8 cellular contexts compared by ENCODE assay signal in genomic region chr16:56203052-56203451, GRCh38. TPM values are rescaled to one million over a fixed set of nuclear protein-coding genes. Genes with fewer than 3 reads are reported as not detected.
DNase-seq lines count a peak whose midpoint lies in the region; ATAC-seq, FAIRE-seq and TF ChIP-seq lines count a peak whose summit lies in the region.

No MANE protein-coding gene starts in this region.

- CTCF ChIA-PET in GM12878 (lab: Yijun Ruan, JAX) = interaction anchor here (0.7 to 3.9 kb wide), 9 partner anchors 14 to 262 kb away, joined by 3 to 34 read pairs (median 3); no protein-coding TSS in a partner anchor

- no peaks in the 10 kb centered on the region for H4K20me1 ChIP-seq in GM12878 (ENCODE audit: control insufficient read depth, insufficient read depth)

- no peak for DNase-seq in AG09309 (ENCODE audit: low read depth)
- peak; percentile 35 for DNase-seq in SIG-M5 (lab: John Stamatoyannopoulos, UW)
- DNase-seq in GM12878 (ENCODE audit: low read depth, low spot score) = no peak
- peak in 1 of 10 donors; percentile 32 for DNase-seq in naive thymus-derived CD8-positive, alpha-beta T cell
- no peak for DNase-seq in GF-D8 (lab: John Stamatoyannopoulos, UW)

- no peak overlapping the region for H2AFZ ChIP-seq in GM12878 (ENCODE audit: control insufficient read depth, low read depth, low read length)

- 0% methylated on average over 1 of the region's 1 CpG for WGBS in GM12878 (ENCODE audit: insufficient coverage, insufficient replicate concordance, low lambda C conversion rate, missing lambda C conversion rate)

- no peak overlapping the region for H3K27ac Mint-ChIP-seq in naive thymus-derived CD8-positive, alpha-beta T cell

- H3K36me3 Mint-ChIP-seq in naive thymus-derived CD8-positive, alpha-beta T cell = no peaks in the 10 kb centered on the region

- H3K9ac ChIP-seq in GM12878 (ENCODE audit: control insufficient read depth, insufficient read depth, low read length) = no peak overlapping the region

- peak; percentile 53 for TF ChIP-seq RAD21 in GM12878 (IDR thresholded peaks at IDR 0.05; ENCODE audit: insufficient read depth, low read depth, low read length)

- no TSS peak for BruUV-seq in GM12878 (replicated peaks; lab: Mats Ljungman, UMichigan)

- no peaks in the 10 kb centered on the region for H3K9me3 Mint-ChIP-seq in naive thymus-derived CD8-positive, alpha-beta T cell

- SMC1A ChIA-PET in GM12878 (lab: Charles Lee; ENCODE audit: uncharacterized antibody, unreplicated experiment) = interaction anchor here (0.6 to 2.1 kb wide), 5 partner anchors 79 to 332 kb away, joined by 3 to 8 read pairs (median 3); no protein-coding TSS in a partner anchor

- no peaks in the 10 kb centered on the region for H3K27me3 ChIP-seq in GM12878 (replicated peaks in 1 of 2; ENCODE audit: control insufficient read depth in 2 of 2, insufficient read depth in 2 of 2, low read length in 1 of 2)

- in situ Hi-C loops in GM12878 (cut with MboI) = loop anchor here (5.0 kb wide), 1 partner anchor 256 kb away; no protein-coding TSS in a partner anchor

- peak; percentile 65 for ATAC-seq in GM18511 (IDR thresholded peaks at IDR 0.05; ENCODE audit: unreplicated experiment)
- peak; percentile 56 for ATAC-seq in HG03025 (IDR thresholded peaks at IDR 0.05; ENCODE audit: low FRiP score, unreplicated experiment)
- peak; percentile 85 for ATAC-seq in GM12878
- peak; percentile 55 to 66 for ATAC-seq in naive thymus-derived CD8-positive, alpha-beta T cell
- ATAC-seq in GM21447 (IDR thresholded peaks at IDR 0.05; ENCODE audit: unreplicated experiment) = no peak

- H3K27ac ChIP-seq in GM12878 (ENCODE audit: control insufficient read depth, insufficient read depth) = no peak overlapping the region

- 0 out of 2 replicates have a peak overlapping the region, but pooled peaks have one; percentile 11 for H3K4me2 ChIP-seq in GM12878 (ENCODE audit: control insufficient read depth, insufficient read depth)

- FAIRE-seq in GM12878 (lab: Jason Lieb, UNC) = no peak

- no peak for TF ChIP-seq EP300 in GM12878 (IDR thresholded peaks at IDR 0.05; ENCODE audit: borderline replicate concordance in 1 of 2, control insufficient read depth in 1 of 2, low read depth in 2 of 2, low read length in 2 of 2)

- H3K4me1 Mint-ChIP-seq in naive thymus-derived CD8-positive, alpha-beta T cell = peaks cover 0 to 20% (median 13%) of the 10 kb centered on the region in 4 donors

- H3K4me3 ChIP-seq in AG09309 (ENCODE audit: control insufficient read depth, low read depth, low read length) (no peak overlapping the region), GM12878 (no peak overlapping the region)

- peaks cover 22% of the 10 kb centered on the region for H3K4me1 ChIP-seq in GM12878 (ENCODE audit: control insufficient read depth, insufficient read depth, low read length)

- TF ChIP-seq CTCF in AG09309 (IDR thresholded peaks at IDR 0.05; ENCODE audit: control insufficient read depth, insufficient read depth, low read depth, low read length, missing control alignments) (peak; percentile 27), GM12878 (IDR thresholded peaks at IDR 0.05 in 2 of 3, conservative IDR thresholded peaks at IDR 0.05 in 1 of 3; ENCODE audit: control insufficient read depth in 2 of 3, extremely low read depth in 1 of 3, insufficient read depth in 1 of 3, low read depth in 3 of 3, low read length in 3 of 3) (peak; percentile 37 to 56 (median 46); a peak in 5 of 6 replicates)

- RAD21 ChIA-PET in GM12878 (lab: Charles Lee; ENCODE audit: unreplicated experiment) = interaction anchor here (2.4 kb wide), 1 partner anchor 259 kb away, joined by 16 read pairs; no protein-coding TSS in a partner anchor

- no peak overlapping the region for H3K4me3 Mint-ChIP-seq in naive thymus-derived CD8-positive, alpha-beta T cell

- intact Hi-C loops in GM12878 (cut with micrococcal nuclease; ENCODE audit: unreplicated experiment) = loop anchor here (1.0 to 2.0 kb wide), 2 partner anchors 162 to 259 kb away; no protein-coding TSS in a partner anchor

- TF ChIP-seq POLR2A in GM12878 (IDR thresholded peaks at IDR 0.05; ENCODE audit: low read depth, low read length) = no peak

- POLR2A ChIA-PET in GM12878 (lab: Charles Lee) = no interaction called here
- POLR2A ChIA-PET in naive thymus-derived CD8-positive, alpha-beta T cell (lab: Charles Lee) = interaction anchor here (1.0 kb wide), 1 partner anchor 10 kb away, joined by 3 read pairs; no protein-coding TSS in a partner anchor

- no peaks in the 10 kb centered on the region for H3K79me2 ChIP-seq in GM12878 (ENCODE audit: control insufficient read depth, insufficient read depth, low read length)

- H3K27me3 Mint-ChIP-seq in naive thymus-derived CD8-positive, alpha-beta T cell = peaks cover 0 to 11% (median 8%) of the 10 kb centered on the region in 5 donors

- no peaks in the 10 kb centered on the region; the same call in 2 of the 3 replicates for H3K9me3 ChIP-seq in GM12878 (replicated peaks; ENCODE audit: control insufficient read depth, insufficient read depth, low read length)

- no peaks in the 10 kb centered on the region for H3K36me3 ChIP-seq in GM12878 (ENCODE audit: control insufficient read depth in 2 of 2, insufficient read depth in 2 of 2, low read length in 1 of 2)

TF ChIP-seq in GM12878, 131 proteins besides CTCF, POLR2A, EP300 and RAD21 (continues in another document):
- TF ChIP-seq EGR1 (IDR thresholded peaks at IDR 0.05; ENCODE audit: borderline replicate concordance in 1 of 2, low read depth in 2 of 2, low read length in 2 of 2) (no peak), MTA2 (IDR thresholded peaks at IDR 0.05; ENCODE audit: low read depth) (no peak), RAD51 (IDR thresholded peaks at IDR 0.05) (peak; percentile 27; the same call in 1 of the 2 replicates), ZBTB33 (IDR thresholded peaks at IDR 0.05) (no peak), SMC3 (IDR thresholded peaks at IDR 0.05; ENCODE audit: borderline replicate concordance, low read length) (peak; percentile 44; the same call in 1 of the 2 replicates)
- TF ChIP-seq, protein P1, sequence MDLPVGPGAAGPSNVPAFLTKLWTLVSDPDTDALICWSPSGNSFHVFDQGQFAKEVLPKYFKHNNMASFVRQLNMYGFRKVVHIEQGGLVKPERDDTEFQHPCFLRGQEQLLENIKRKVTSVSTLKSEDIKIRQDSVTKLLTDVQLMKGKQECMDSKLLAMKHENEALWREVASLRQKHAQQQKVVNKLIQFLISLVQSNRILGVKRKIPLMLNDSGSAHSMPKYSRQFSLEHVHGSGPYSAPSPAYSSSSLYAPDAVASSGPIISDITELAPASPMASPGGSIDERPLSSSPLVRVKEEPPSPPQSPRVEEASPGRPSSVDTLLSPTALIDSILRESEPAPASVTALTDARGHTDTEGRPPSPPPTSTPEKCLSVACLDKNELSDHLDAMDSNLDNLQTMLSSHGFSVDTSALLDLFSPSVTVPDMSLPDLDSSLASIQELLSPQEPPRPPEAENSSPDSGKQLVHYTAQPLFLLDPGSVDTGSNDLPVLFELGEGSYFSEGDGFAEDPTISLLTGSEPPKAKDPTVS (IDR thresholded peaks at IDR 0.05; ENCODE audit: low read depth, low read length) = no peak

RNA-seq across cellular contexts. Expression of gene GNAO1, which starts 11.8 kb away (rescaled TPM):
- not detected in 2 replicates for total RNA-seq in GM12878 (2013; cell fraction: nucleolus; rRNA removed)
- total RNA-seq in GM12878 (2014; rRNA removed) (0.23 TPM in 1 of 2 replicates, not detected in the other), GM12878 (2014; rRNA removed; fragmentation: Illumina TruSeq; extraction: Trizol) (not detected in 2 replicates), GM12878 (2021) (0.05 TPM in 1 of 2 replicates, not detected in the other)
- polyA plus RNA-seq in GM12878 (2011; ENCODE audit: low read depth) = not detected
- polyA plus RNA-seq in GM12878 (2011; rRNA removed) (not detected in 2 replicates), GM12878 (2014; fragmentation: Illumina TruSeq; extraction: Trizol) (not detected in 2 replicates), GM12878 (2014; fragmentation: Nextera tagmentation; extraction: Ambion mirVana) (under 1 TPM in 1 of 2 experiments, not detected in 1; 0.05 TPM), GM12878 (2014; rRNA removed) (0.05 TPM in 1 of 2 replicates, not detected in the other), GM12878 (2016; fragmentation: Nextera tagmentation; extraction: Ambion mirVana) (under 1 TPM; 0.05 to 0.28 TPM)
- not detected in 2 replicates for polyA plus RNA-seq in GM12878 (2011; cell fraction: cytosol; rRNA removed)
- not detected in 2 replicates for polyA plus RNA-seq in GM12878 (2011; cell fraction: nucleus; rRNA removed)
- polyA plus RNA-seq in GM12878 (2012) = not detected in 2 replicates
- not detected in 2 replicates for polyA minus RNA-seq in GM12878 (2011; rRNA and poly(A)+ RNA removed)
- polyA minus RNA-seq in GM12878 (2011; cell fraction: cytosol; rRNA and poly(A)+ RNA removed) = not detected in 2 replicates
- polyA minus RNA-seq in GM12878 (2011; cell fraction: nucleus; rRNA and poly(A)+ RNA removed) = not detected in 2 replicates
- under 1 TPM; 0.65 to 0.85 TPM for total RNA-seq in naive thymus-derived CD8-positive, alpha-beta T cell
- under 1 TPM in 1 of 3 donors, not detected in 2; 0.62 TPM for polyA plus RNA-seq in naive thymus-derived CD8-positive, alpha-beta T cell
